Comparison of ENCODE assay signal across 9 cellular contexts in the genomic region with DNA sequence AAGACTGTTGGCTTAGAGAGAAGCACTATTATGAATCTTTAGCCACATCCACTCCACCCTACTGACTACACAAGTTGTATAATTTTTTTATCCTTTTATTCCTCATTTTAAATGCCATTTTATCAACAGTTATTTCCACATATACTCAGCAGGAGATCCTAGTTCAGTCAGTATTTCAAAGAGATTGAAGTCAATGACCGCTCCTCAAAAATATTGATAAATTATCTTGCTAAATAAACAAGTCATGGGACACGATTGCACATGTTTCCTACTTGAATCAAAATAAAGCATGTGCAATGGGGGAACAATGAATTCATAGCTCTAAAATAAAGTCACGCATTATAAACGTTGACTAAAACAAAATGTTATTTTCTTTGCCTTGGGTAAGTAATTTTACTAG.
"Had no signal": no experiment of that assay in that cellular context is flagged by ENCODE, and none has a peak within 500 bp of the region (broad histone marks: within the 10 kb centered on the region; RNA-seq: fewer than 3 reads in every experiment).

No MANE protein-coding gene starts in this region.

- H3K4me1 ChIP-seq: HAP-1 had no signal

- H2AFZ ChIP-seq: GM23338 had no signal

- ATAC-seq: GM23338, HCT116, K562 had no signal

- DNase-seq: H7, HFFc6, IMR-90, KG1 had no signal

- H3K36me3 ChIP-seq: HAP-1 had no signal

- FAIRE-seq: K562 had no signal

- H3K27ac ChIP-seq: HL-60 had no signal

- H3K4me2 ChIP-seq: GM23338 had no signal

- H3K9me3 ChIP-seq: HAP-1 had no signal

- H3K4me3 ChIP-seq: GM23338, HAP-1, K562 had no signal
